Comparison of ENCODE assay signal across 19 cellular contexts in genomic region chr2:195056001-195056400, GRCh38.
"Had no signal": no experiment of that assay in that cellular context is flagged by ENCODE, and none has a peak within 500 bp of the region (broad histone marks: within the 10 kb centered on the region; RNA-seq: fewer than 3 reads in every experiment).

No MANE protein-coding gene starts in this region.

- DNase-seq: effector memory CD4-positive, alpha-beta T cell; heart left ventricle; hippocampal formation; left colon; left ventricle myocardium superior; mesenchymal stem cell; midbrain; nucleus accumbens; ovary; right cardiac atrium; stimulated activated CD4-positive, alpha-beta T cell treated with anti-CD3 and anti-CD28 coated beads, Interleukin-4, amount 100 ng/mL, for 1 hour; stimulated activated CD8-positive, alpha-beta memory T cell treated with anti-CD3 and anti-CD28 coated beads, Interleukin-4, amount 100 ng/mL, for 48 hours; stimulated activated naive CD8-positive, alpha-beta T cell treated with anti-CD3 and anti-CD28 coated beads, Interleukin-15, Interleukin-2, amounts not matched to agents 100 U/mL and 50 U/mL, for 24 hours; thyroid gland; upper lobe of left lung; uterus had no signal

- ATAC-seq: esophagus mucosa; heart left ventricle; left colon; left ventricle myocardium superior; natural killer cell treated with Interleukin-12 subunit alpha and Interleukin-12 subunit beta and Interleukin-15 and Interleukin-18, amount 100 ng/mL, for 72 hours; right cardiac atrium; stimulated activated effector memory CD8-positive, alpha-beta T cell treated with anti-CD3 and anti-CD28 coated beads, Interleukin-12 subunit alpha, Interleukin-12 subunit beta, amount 100 ng/mL, for 72 hours; stimulated activated naive CD8-positive, alpha-beta T cell treated with anti-CD3 and anti-CD28 coated beads, Interleukin-15, Interleukin-2, amounts not matched to agents 100 U/mL and 50 U/mL, for 24 hours had no signal
